ENCODE assay signal across 14 cellular contexts in genomic region chr15:66753687-66754377, GRCh38.
"Had no signal": no experiment of that assay in that cellular context is flagged by ENCODE, and none has a peak within 500 bp of the region (broad histone marks: within the 10 kb centered on the region; RNA-seq: fewer than 3 reads in every experiment).

No MANE protein-coding gene starts in this region.

- H2AFZ ChIP-seq: hepatocyte had no signal

- H3K36me3 ChIP-seq: adrenal gland had no signal

- DNase-seq: activated CD4-positive, alpha-beta T cell treated with anti-CD3 and anti-CD28 coated beads for 36 hours; activated naive CD4-positive, alpha-beta T cell treated with anti-CD3 and anti-CD28 coated beads for 36 hours; adrenal gland; effector memory CD8-positive, alpha-beta T cell; kidney glomerular epithelial cell; mammary epithelial cell; natural killer cell; nucleus accumbens; psoas muscle; stimulated activated CD4-positive, alpha-beta T cell treated with anti-CD3 and anti-CD28 coated beads, Interleukin-15, amount 100 ng/mL, for 24 hours; T1000; WERI-Rb-1 had no signal

- H3K4me2 ChIP-seq: hepatocyte had no signal

- ATAC-seq: activated CD4-positive, alpha-beta T cell treated with anti-CD3 and anti-CD28 coated beads for 36 hours; activated T-helper 17 cell treated with anti-CD3 and anti-CD28 coated beads, Interleukin-2, amount 50 U/mL, for 72 hours; effector memory CD8-positive, alpha-beta T cell; natural killer cell; psoas muscle had no signal

- H3K27ac ChIP-seq: hepatocyte, psoas muscle, WERI-Rb-1 had no signal

- H3K4me3 ChIP-seq: adrenal gland, hepatocyte, psoas muscle had no signal

- H3K27me3 ChIP-seq: adrenal gland, hepatocyte had no signal
